9 cellular contexts compared by ENCODE assay signal in genomic region chr5:179882338-179882737, GRCh38.
"Had no signal": no experiment of that assay in that cellular context is flagged by ENCODE, and none has a peak within 500 bp of the region (broad histone marks: within the 10 kb centered on the region; RNA-seq: fewer than 3 reads in every experiment).

No MANE protein-coding gene starts in this region.

- H3K27ac ChIP-seq: GM23248, HL-60 had no signal

- ATAC-seq: HCT116 had no signal

- H3K4me1 ChIP-seq: HAP-1 had no signal

- DNase-seq: GM23248, GOT3, H7, HFFc6, IMR-90, KBM-7 had no signal

- H2AFZ ChIP-seq: GM23248 had no signal

- H3K4me3 ChIP-seq: GM23248, HAP-1 had no signal

- H3K9ac ChIP-seq: GM23248 had no signal

- H3K27ac Mint-ChIP-seq: HFFc6 had no signal

- H3K4me3 Mint-ChIP-seq: HFFc6 had no signal
